In genomic region chr4:8835521-8836365, GRCh38 we compare ENCODE assay signal across 33 cellular contexts. TPM values are rescaled to one million over a fixed set of nuclear protein-coding genes. Genes with fewer than 3 reads are reported as not detected.
DNase-seq lines count a peak whose midpoint lies in the region; ATAC-seq and TF ChIP-seq lines count a peak whose summit lies in the region.
"Had no signal": no experiment of that assay in that cellular context is flagged by ENCODE, and none has a peak within 500 bp of the region (broad histone marks: within the 10 kb centered on the region; RNA-seq: fewer than 3 reads in every experiment).

No MANE protein-coding gene starts in this region.

- H3K4me3 Mint-ChIP-seq in GM23338 = no peak overlapping the region
- H3K4me3 Mint-ChIP-seq: activated CD4-positive, alpha-beta memory T cell treated with anti-CD3 and anti-CD28 coated beads for 36 hours; CD4-positive, CD25-positive, alpha-beta regulatory T cell; central memory CD8-positive, alpha-beta T cell; nephron; stimulated activated memory B cell treated with anti-CD40 and anti-IgM and Interleukin-4, amounts not matched to agents 10 μg/mL and 1 μg/mL and 100 μg/mL, for 72 hours; T-helper 17 cell had no signal

- H3K9me2 ChIP-seq in GM23338 (ENCODE audit: insufficient read depth) = no peaks in the 10 kb centered on the region

- no peaks in the 10 kb centered on the region for H3K27me3 ChIP-seq in GM23338 (ENCODE audit: insufficient read depth)
- H3K27me3 ChIP-seq: MG63, right lobe of liver had no signal

- POLR2A ChIA-PET in GM10248 (lab: Yijun Ruan, JAX) = no interaction called here

- no peak overlapping the region for H3K4me3 ChIP-seq in GM23338
- H3K4me3 ChIP-seq: lung, MG63, right lobe of liver, SK-N-MC had no signal

- H3K79me2 ChIP-seq in GM23338 (replicated peaks; ENCODE audit: insufficient read depth) = no peaks in the 10 kb centered on the region
- H3K79me2 ChIP-seq: parathyroid adenoma had no signal

- H3K27ac Mint-ChIP-seq in GM23338 = no peak overlapping the region
- H3K27ac Mint-ChIP-seq: activated CD4-positive, alpha-beta memory T cell treated with anti-CD3 and anti-CD28 coated beads for 36 hours; nephron; stimulated activated memory B cell treated with anti-CD40 and anti-IgM and Interleukin-4, amounts not matched to agents 10 μg/mL and 1 μg/mL and 100 μg/mL, for 72 hours; T-helper 17 cell had no signal

- peak; percentile 23 for ATAC-seq in GM23338
- no peak for ATAC-seq in sciatic nerve
- no peak for ATAC-seq in HG03521 (IDR thresholded peaks at IDR 0.05; ENCODE audit: unreplicated experiment)
- ATAC-seq in HG03469 (IDR thresholded peaks at IDR 0.05; ENCODE audit: unreplicated experiment) = no peak
- ATAC-seq: right lobe of liver; stimulated activated memory B cell treated with anti-CD40 and anti-IgM and Interleukin-4, amounts not matched to agents 10 μg/mL and 1 μg/mL and 100 μg/mL, for 72 hours; T-helper 17 cell had no signal

- H3K27me3 Mint-ChIP-seq in GM23338 (ENCODE audit: insufficient read depth, low read depth, poor library complexity) = peaks cover 12% of the 10 kb centered on the region
- H3K27me3 Mint-ChIP-seq: CD4-positive, CD25-positive, alpha-beta regulatory T cell; stimulated activated memory B cell treated with anti-CD40 and anti-IgM and Interleukin-4, amounts not matched to agents 10 μg/mL and 1 μg/mL and 100 μg/mL, for 72 hours; T-helper 17 cell had no signal

- H4K20me1 ChIP-seq in GM23338 (replicated peaks; ENCODE audit: insufficient read depth) = no peaks in the 10 kb centered on the region

- peaks cover 9% of the 10 kb centered on the region for H3K4me1 Mint-ChIP-seq in GM23338
- H3K4me1 Mint-ChIP-seq: CD4-positive, CD25-positive, alpha-beta regulatory T cell; central memory CD8-positive, alpha-beta T cell; nephron; stimulated activated memory B cell treated with anti-CD40 and anti-IgM and Interleukin-4, amounts not matched to agents 10 μg/mL and 1 μg/mL and 100 μg/mL, for 72 hours; T-helper 17 cell had no signal

- no peaks in the 10 kb centered on the region for H3F3A ChIP-seq in GM23338 (replicated peaks; ENCODE audit: low read depth)

- no peaks in the 10 kb centered on the region for H3K36me3 ChIP-seq in GM23338 (ENCODE audit: insufficient read depth)
- H3K36me3 ChIP-seq: MG63, right lobe of liver had no signal

- intact Hi-C loops in sciatic nerve (cut with DNase I) = no loop called here

- CTCF ChIA-PET in GM10248 (lab: Yijun Ruan, JAX) = interaction anchor here (0.6 kb wide), 1 partner anchor 82 kb away, joined by 3 read pairs; no protein-coding TSS in a partner anchor

- no peaks in the 10 kb centered on the region for H3K9me3 Mint-ChIP-seq in GM23338
- H3K9me3 Mint-ChIP-seq: activated CD4-positive, alpha-beta memory T cell treated with anti-CD3 and anti-CD28 coated beads for 36 hours; central memory CD8-positive, alpha-beta T cell; nephron; stimulated activated memory B cell treated with anti-CD40 and anti-IgM and Interleukin-4, amounts not matched to agents 10 μg/mL and 1 μg/mL and 100 μg/mL, for 72 hours had no signal

- no peaks in the 10 kb centered on the region for H3K36me3 Mint-ChIP-seq in GM23338 (ENCODE audit: low read depth)
- H3K36me3 Mint-ChIP-seq: activated CD4-positive, alpha-beta memory T cell treated with anti-CD3 and anti-CD28 coated beads for 36 hours; CD4-positive, CD25-positive, alpha-beta regulatory T cell; stimulated activated memory B cell treated with anti-CD40 and anti-IgM and Interleukin-4, amounts not matched to agents 10 μg/mL and 1 μg/mL and 100 μg/mL, for 72 hours had no signal

- H3K4me1 ChIP-seq in GM23338 (ENCODE audit: insufficient read depth) = no peaks in the 10 kb centered on the region; the same call in 1 of the 2 replicates
- H3K4me1 ChIP-seq: parathyroid adenoma, right lobe of liver had no signal

- TF ChIP-seq CTCF in GM23338 (conservative IDR thresholded peaks at IDR 0.05; ENCODE audit: low read depth in 2 of 2) = peak in 1 of 2 experiments; percentile 15; a peak in 1 of 4 replicates
- TF ChIP-seq CTCF in GM10248 (IDR thresholded peaks at IDR 0.05; ENCODE audit: control extremely low read depth, extremely low read depth, low read depth, missing control alignments) = no peak

- DNase-seq in D341Med (ENCODE audit: low spot score) (peak; percentile 9), GM23338 (ENCODE audit: low spot score) (no peak), islet precursor cell (peak; percentile 41), sciatic nerve (ENCODE audit: low spot score) (peak; percentile 12), GM10248 (ENCODE audit: extremely low spot score) (no peak), NCI-H526 (lab: John Stamatoyannopoulos, UW) (no peak)
- DNase-seq: activated CD4-positive, alpha-beta memory T cell treated with anti-CD3 and anti-CD28 coated beads for 36 hours; activated CD4-positive, CD25-positive, alpha-beta regulatory T cell treated with anti-CD3 and anti-CD28 coated beads, Interleukin-2, amount 50 U/mL, for 72 hours; activated gamma-delta T cell treated with Interleukin-2 at 50 U/mL for 16 hours; activated T-cell treated with anti-CD3 and anti-CD28 coated beads for 4 hours; CD4-positive, CD25-positive, alpha-beta regulatory T cell; HCEC 1CT; KG1; MG63; NCI-H1105 treated with DMSO at 0.1 percent for 48 hours; NCI-H1930; NCI-H526 treated with DMSO at 0.1 percent for 48 hours; stimulated activated CD4-positive, alpha-beta T cell treated with anti-CD3 and anti-CD28 coated beads, Interleukin-4, amount 100 ng/mL, for 24 hours; substantia nigra had no signal

- H2AFZ ChIP-seq in GM23338 = no peak overlapping the region
- H2AFZ ChIP-seq: parathyroid adenoma had no signal

- H3K4me2 ChIP-seq in GM23338 = no peak overlapping the region

- no peak overlapping the region for H3K27ac ChIP-seq in GM23338 (ENCODE audit: low read depth)
- H3K27ac ChIP-seq: parathyroid adenoma, right lobe of liver, SK-N-MC had no signal

TF ChIP-seq in GM23338, 12 proteins besides CTCF, POLR2A, EP300 and RAD21:
- TF ChIP-seq CREB1 (CRISPR knock-in tag; IDR thresholded peaks at IDR 0.05; ENCODE audit: low read depth) = no peak
- TF ChIP-seq EZH2phosphoT487 (IDR thresholded peaks at IDR 0.05; ENCODE audit: unreplicated experiment) = no peak
- no peak for TF ChIP-seq POLR2AphosphoS5 (IDR thresholded peaks at IDR 0.05; ENCODE audit: low read depth)
- no peak for TF ChIP-seq JUNB (IDR thresholded peaks at IDR 0.05; ENCODE audit: unreplicated experiment)
- no peak for TF ChIP-seq NANOG (IDR thresholded peaks at IDR 0.05; ENCODE audit: borderline replicate concordance)

RNA-seq across cellular contexts. Expression of gene HMX1, which starts 35.9 kb away (rescaled TPM):
- 0.69 TPM in 1 of 2 replicates, not detected in the other for total RNA-seq in GM23338 (2014; rRNA removed; shearing (Covaris generic))
- 0.23 TPM in 1 of 2 replicates, not detected in the other for polyA plus RNA-seq in GM23338 (2016; fragmentation: Nextera tagmentation; extraction: Ambion mirVana)
- total RNA-seq in sciatic nerve = not detected
- total RNA-seq: activated CD4-positive, alpha-beta memory T cell treated with anti-CD3 and anti-CD28 coated beads for 36 hours; CD4-positive, CD25-positive, alpha-beta regulatory T cell; glomerular endothelial cell; lung; mucosa of gallbladder; right lobe of liver; RPMI7951; T-helper 17 cell had no signal
- polyA plus RNA-seq: CD4-positive, CD25-positive, alpha-beta regulatory T cell; keratinocyte; lung had no signal

Comparison
In these comparisons a context has a peak if more than half of its experiments do, and no peak if none do; other contexts are left out.
1. DNase-seq: peak in D341Med (single experiment), islet precursor cell (single experiment) and sciatic nerve (single experiment); none in GM23338 (single experiment), GM10248 (single experiment) and NCI-H526 (0 of 2).